In the genomic region with DNA sequence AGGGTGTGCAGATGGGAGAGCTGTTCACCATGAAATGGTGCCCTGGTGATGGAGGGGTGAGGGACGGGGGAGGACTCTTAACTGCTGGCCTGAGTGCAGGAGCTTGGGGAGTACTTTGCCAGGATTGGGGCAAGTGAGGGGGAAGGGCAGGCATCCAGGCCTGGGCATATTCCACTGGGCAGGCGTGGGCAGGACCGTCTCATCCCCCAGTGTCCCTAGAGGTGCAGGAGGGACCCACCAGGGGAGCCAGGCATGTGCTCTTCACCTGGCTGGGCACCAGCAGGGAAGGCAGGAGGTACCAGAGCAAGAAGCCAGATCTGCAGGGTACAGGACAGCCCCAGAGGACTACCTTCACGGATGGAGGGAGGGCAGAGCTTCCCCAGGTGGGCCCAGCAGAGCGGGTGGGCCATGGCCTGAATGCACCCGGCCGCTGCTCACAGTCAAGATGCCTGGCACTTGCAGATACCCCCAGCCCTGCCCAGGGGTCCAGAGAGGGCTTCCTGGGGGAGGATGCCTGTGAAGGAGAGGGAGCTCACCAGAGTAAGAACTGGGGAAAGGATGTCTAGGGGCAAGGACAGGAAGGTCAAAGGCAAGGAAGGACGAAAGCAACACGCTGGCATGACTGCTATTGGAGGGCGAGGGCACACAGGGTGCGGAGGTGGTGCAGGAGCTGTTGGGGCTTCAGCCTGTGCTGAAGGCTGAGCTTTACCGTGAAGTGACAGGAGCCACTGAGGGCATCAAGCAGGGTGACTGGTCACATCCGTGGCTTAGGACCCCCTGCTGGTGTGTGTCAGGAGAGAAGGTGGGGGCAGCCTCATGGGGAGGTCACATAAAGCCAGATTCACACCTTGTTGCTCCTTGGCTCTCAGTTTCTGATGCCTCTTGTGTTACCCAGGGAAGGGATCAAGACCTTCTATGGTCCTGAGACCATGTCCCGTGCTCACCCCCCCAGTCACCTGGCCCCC, we compare ENCODE assay signal across 19 cellular contexts.
DNase-seq lines count a peak whose midpoint lies in the region; ATAC-seq, FAIRE-seq and TF ChIP-seq lines count a peak whose summit lies in the region.
"Had no signal": no experiment of that assay in that cellular context is flagged by ENCODE, and none has a peak within 500 bp of the region (broad histone marks: within the 10 kb centered on the region; RNA-seq: fewer than 3 reads in every experiment).

No MANE protein-coding gene starts in this region.

- peaks cover 1% of the 10 kb centered on the region for H3K9me3 Mint-ChIP-seq in activated T-cell treated with anti-CD3 and anti-CD28 coated beads, Interleukin-2, amount 50 U/mL, for 24 hours

- H3K27me3 Mint-ChIP-seq in activated T-cell treated with anti-CD3 and anti-CD28 coated beads, Interleukin-2, amount 50 U/mL, for 24 hours = peaks cover 34% of the 10 kb centered on the region

- no peak overlapping the region for H3K27ac Mint-ChIP-seq in activated T-cell treated with anti-CD3 and anti-CD28 coated beads, Interleukin-2, amount 50 U/mL, for 24 hours

- ATAC-seq in sciatic nerve = no peak
- no peak for ATAC-seq in GM21737 (IDR thresholded peaks at IDR 0.05; ENCODE audit: unreplicated experiment)
- ATAC-seq: GM12878 had no signal

- H3K36me3 ChIP-seq in kidney (ENCODE audit: control insufficient read depth in 1 of 2, insufficient read depth in 2 of 2, low read length in 2 of 2) = no peaks in the 10 kb centered on the region

- DNase-seq in activated T-cell treated with anti-CD3 and anti-CD28 coated beads, Interleukin-2, amount 50 U/mL, for 24 hours = peak; percentile 15
- DNase-seq in activated T-cell treated with anti-CD3 and anti-CD28 coated beads, Interleukin-2, amount 50 U/mL, for 48 hours = no peak
- DNase-seq in D341Med (ENCODE audit: low spot score) (peak; percentile 27), kidney (peak; percentile 56), sciatic nerve (ENCODE audit: low spot score) (peak; percentile 30), NCI-H526 (lab: John Stamatoyannopoulos, UW) (no peak)
- DNase-seq in stimulated activated naive CD4-positive, alpha-beta T cell (lab: John Stamatoyannopoulos, UW) = no peak
- DNase-seq: CD4-positive, alpha-beta memory T cell; EL; GOT3; KG1; NCI-H1417; NCI-H187; NCI-H2227 treated with DMSO at 0.1 percent for 48 hours; NCI-H510A treated with DMSO at 0.1 percent for 48 hours; NCI-H82; SHP77 treated with DMSO at 0.1 percent for 48 hours had no signal

- H3K9me3 ChIP-seq in kidney (ENCODE audit: control insufficient read depth in 1 of 2, low read length in 2 of 2) = no peaks in the 10 kb centered on the region

- no peak overlapping the region for H3K27ac ChIP-seq in kidney (ENCODE audit: low read depth in 2 of 2, low read length in 2 of 2)

- FAIRE-seq in kidney (lab: Jason Lieb, UNC) = no peak
- FAIRE-seq: GM12878 had no signal

- no peaks in the 10 kb centered on the region for H3K4me1 ChIP-seq in kidney (ENCODE audit: control insufficient read depth in 1 of 2, insufficient read depth in 1 of 2, low read depth in 1 of 2, low read length in 2 of 2)

- H3K4me3 Mint-ChIP-seq in activated T-cell treated with anti-CD3 and anti-CD28 coated beads, Interleukin-2, amount 50 U/mL, for 24 hours = no peak overlapping the region

- no peaks in the 10 kb centered on the region for H3K36me3 Mint-ChIP-seq in activated T-cell treated with anti-CD3 and anti-CD28 coated beads, Interleukin-2, amount 50 U/mL, for 24 hours (ENCODE audit: low read depth)
- H3K36me3 Mint-ChIP-seq: CD4-positive, alpha-beta memory T cell had no signal

- no peak overlapping the region for H3K4me3 ChIP-seq in kidney (ENCODE audit: low read length in 2 of 2)
- H3K4me3 ChIP-seq: GM12878 had no signal

- intact Hi-C loops in kidney (cut with DNase I) (no loop called here), sciatic nerve (cut with DNase I) (no loop called here)

- no peak for TF ChIP-seq CTCF in kidney (IDR thresholded peaks at IDR 0.05; ENCODE audit: borderline replicate concordance, extremely low read depth, insufficient read depth)

- no peak overlapping the region for H3K9ac ChIP-seq in kidney (ENCODE audit: low read length in 2 of 2)

- no peaks in the 10 kb centered on the region for H3K4me1 Mint-ChIP-seq in activated T-cell treated with anti-CD3 and anti-CD28 coated beads, Interleukin-2, amount 50 U/mL, for 24 hours (ENCODE audit: low read depth)
- H3K4me1 Mint-ChIP-seq: CD4-positive, alpha-beta memory T cell had no signal

Comparison
In these comparisons a context has a peak if more than half of its experiments do, and no peak if none do; other contexts are left out.
1. DNase-seq: peak in activated T-cell treated with anti-CD3 and anti-CD28 coated beads, Interleukin-2, amount 50 U/mL, for 24 hours (single experiment), D341Med (single experiment), kidney (single experiment) and sciatic nerve (single experiment); none in activated T-cell treated with anti-CD3 and anti-CD28 coated beads, Interleukin-2, amount 50 U/mL, for 48 hours (0 of 2), stimulated activated naive CD4-positive, alpha-beta T cell (0 of 6) and NCI-H526 (0 of 2).